In genomic region chr19:10560154-10560553, GRCh38 we compare ENCODE assay signal across 8 cellular contexts. TPM values are rescaled to one million over a fixed set of nuclear protein-coding genes. Genes with fewer than 3 reads are reported as not detected.
"Had no signal": no experiment of that assay in that cellular context is flagged by ENCODE, and none has a peak within 500 bp of the region (broad histone marks: within the 10 kb centered on the region; RNA-seq: fewer than 3 reads in every experiment).

No MANE protein-coding gene starts in this region.

- H3K9me3 ChIP-seq: HAP-1 had no signal

- H3K36me3 Mint-ChIP-seq: IgD-negative memory B cell had no signal

- H3K27ac Mint-ChIP-seq: IgD-negative memory B cell had no signal

- H3K9ac ChIP-seq: GM23248 had no signal

- DNase-seq: GM23248, GOT3, H7 had no signal

- ATAC-seq: HCT116, HepG2 had no signal

- H2AFZ ChIP-seq: GM23248 had no signal

- H3K27ac ChIP-seq: GM23248, HL-60 had no signal

- H3K27me3 Mint-ChIP-seq: IgD-negative memory B cell had no signal

- H3K9me3 Mint-ChIP-seq: IgD-negative memory B cell had no signal

- H3K4me3 ChIP-seq: GM23248, HAP-1 had no signal

RNA-seq across cellular contexts. Expression of gene AP1M2, which starts 27.0 kb away (rescaled TPM):
- total RNA-seq: GM23248 had no signal
- polyA plus RNA-seq: GM23248, IgD-negative memory B cell had no signal

RNA-seq across cellular contexts. Expression of gene S1PR5, which starts 42.9 kb away (rescaled TPM):
- total RNA-seq: HepG2 had no signal
